14 cellular contexts compared by ENCODE assay signal in genomic region chr3:124861041-124861440, GRCh38. TPM values are rescaled to one million over a fixed set of nuclear protein-coding genes. Genes with fewer than 3 reads are reported as not detected.
DNase-seq lines count a peak whose midpoint lies in the region; ATAC-seq, FAIRE-seq and TF ChIP-seq lines count a peak whose summit lies in the region.
"Had no signal": no experiment of that assay in that cellular context is flagged by ENCODE, and none has a peak within 500 bp of the region (broad histone marks: within the 10 kb centered on the region; RNA-seq: fewer than 3 reads in every experiment).

No MANE protein-coding gene starts in this region.

- peak overlapping the region; percentile 93 for H3K27ac Mint-ChIP-seq in chondrocyte (ENCODE audit: unreplicated experiment)
- no peak overlapping the region for H3K27ac Mint-ChIP-seq in activated T-cell treated with anti-CD3 and anti-CD28 coated beads, Interleukin-2, amount 50 U/mL, for 24 hours
- H3K27ac Mint-ChIP-seq: CD4-positive, alpha-beta memory T cell had no signal

- POLR2A ChIA-PET in HCT116 (lab: Charles Lee), result no interaction called here

- intact Hi-C loops in HCT116 (cut with micrococcal nuclease), result no loop called here
- intact Hi-C loops in kidney (cut with DNase I), result no loop called here
- intact Hi-C loops in stomach (cut with DNase I; ENCODE audit: low total_unique reads), result no loop called here

- ATAC-seq in HCT116, result no peak
- ATAC-seq: activated CD4-positive, CD25-positive, alpha-beta regulatory T cell treated with anti-CD3 and anti-CD28 coated beads, Interleukin-2, amount 50 U/mL, for 24 hours had no signal

- no peaks in the 10 kb centered on the region; the same call in 1 of the 2 replicates for H3K79me2 ChIP-seq in HCT116 (ENCODE audit: insufficient read depth, low read length)

- 62 to 83% (median 81%) methylated on average over 9 of the region's 9 CpGs for WGBS in stomach, 5 donors

- FAIRE-seq in kidney (lab: Jason Lieb, UNC), result no peak

- H3K4me1 ChIP-seq in HCT116 (ENCODE audit: control insufficient read depth in 1 of 2, insufficient read depth in 2 of 2, low read length in 2 of 2), result peaks cover 16 to 42% of the 10 kb centered on the region in 2 experiments
- peaks cover 11 to 12% of the 10 kb centered on the region in 2 donors for H3K4me1 ChIP-seq in kidney (ENCODE audit: control insufficient read depth in 1 of 2, insufficient read depth in 1 of 2, low read depth in 1 of 2, low read length in 2 of 2)
- H3K4me1 ChIP-seq in stomach, result peaks cover 4 to 48% (median 26%) of the 10 kb centered on the region in 4 donors
- H3K4me1 ChIP-seq: parathyroid adenoma had no signal

- no peaks in the 10 kb centered on the region for H4K20me1 ChIP-seq in HCT116 (ENCODE audit: insufficient read depth)

- H3K9me2 ChIP-seq in HCT116 (ENCODE audit: insufficient read depth), result no peaks in the 10 kb centered on the region

- no peak overlapping the region for H3K9ac ChIP-seq in HCT116 (ENCODE audit: low read length)
- H3K9ac ChIP-seq in kidney (ENCODE audit: low read length in 2 of 2), result no peak overlapping the region
- H3K9ac ChIP-seq: parathyroid adenoma had no signal

- peaks cover 12% of the 10 kb centered on the region for H3K36me3 Mint-ChIP-seq in chondrocyte (ENCODE audit: low read depth)
- no peaks in the 10 kb centered on the region for H3K36me3 Mint-ChIP-seq in activated T-cell treated with anti-CD3 and anti-CD28 coated beads, Interleukin-2, amount 50 U/mL, for 24 hours (ENCODE audit: low read depth)
- H3K36me3 Mint-ChIP-seq: CD4-positive, alpha-beta memory T cell had no signal

- no peaks in the 10 kb centered on the region for H3K9me3 ChIP-seq in HCT116 (ENCODE audit: control insufficient read depth in 1 of 2, insufficient read depth in 1 of 2, low read depth in 1 of 2, low read length in 2 of 2)
- H3K9me3 ChIP-seq in kidney (ENCODE audit: control insufficient read depth in 1 of 2, low read length in 2 of 2), result no peaks in the 10 kb centered on the region
- no peaks in the 10 kb centered on the region for H3K9me3 ChIP-seq in stomach
- H3K9me3 ChIP-seq: left lung had no signal

- no peak for TF ChIP-seq EP300 in stomach (IDR thresholded peaks at IDR 0.05)

- TF ChIP-seq POLR2A in HCT116 (IDR thresholded peaks at IDR 0.05; ENCODE audit: borderline replicate concordance, extremely low read depth, insufficient read depth, insufficient read length), result no peak
- no peak for TF ChIP-seq POLR2A in stomach (IDR thresholded peaks at IDR 0.05)

- no TSS peak for BruUV-seq in HCT116 (replicated peaks; lab: Mats Ljungman, UMichigan)

- H3K4me1 Mint-ChIP-seq in chondrocyte (ENCODE audit: low read depth), result peaks cover 66% of the 10 kb centered on the region
- peaks cover 3% of the 10 kb centered on the region for H3K4me1 Mint-ChIP-seq in activated T-cell treated with anti-CD3 and anti-CD28 coated beads, Interleukin-2, amount 50 U/mL, for 24 hours (ENCODE audit: low read depth)
- H3K4me1 Mint-ChIP-seq: CD4-positive, alpha-beta memory T cell had no signal

- no peak for TF ChIP-seq RAD21 in HCT116 (IDR thresholded peaks at IDR 0.05; ENCODE audit: low read depth)

- H3K27me3 Mint-ChIP-seq in chondrocyte (ENCODE audit: low read depth), result no peaks in the 10 kb centered on the region
- peaks cover under 1% of the 10 kb centered on the region for H3K27me3 Mint-ChIP-seq in activated T-cell treated with anti-CD3 and anti-CD28 coated beads, Interleukin-2, amount 50 U/mL, for 24 hours

- CTCF ChIA-PET in HCT116 (lab: Charles Lee), result interaction anchor here (1.0 kb wide), 1 partner anchor 16 kb away, joined by 3 read pairs; no protein-coding TSS in a partner anchor

- peak overlapping the region; percentile 61 for H3K4me2 ChIP-seq in HCT116 (ENCODE audit: low read length)

- H3K4me3 ChIP-seq in HCT116 (replicated peaks in 1 of 2; ENCODE audit: low read depth in 1 of 2, low read length in 2 of 2) (peak overlapping the region in 1 of 2 experiments; percentile 15; a peak in 1 of 4 replicates), kidney (ENCODE audit: low read length in 2 of 2) (no peak overlapping the region), stomach (no peak overlapping the region)
- H3K4me3 ChIP-seq: left lung had no signal

- DNase-seq in HCT116 (ENCODE audit: low read depth, low spot score), result no peak
- no peak for DNase-seq in chondrocyte (ENCODE audit: low spot score)
- no peak for DNase-seq in kidney
- DNase-seq in stomach, result no peak
- DNase-seq in activated CD4-positive, alpha-beta T cell treated with anti-CD3 and anti-CD28 coated beads, Interleukin-2, amount 50 U/mL, for 48 hours, result no peak
- no peak for DNase-seq in activated T-cell treated with anti-CD3 and anti-CD28 coated beads, Interleukin-2, amount 50 U/mL, for 24 hours
- no peak for DNase-seq in putamen (ENCODE audit: low spot score)
- DNase-seq in GM19238 (ENCODE audit: insufficient read length, low spot score), result no peak
- DNase-seq: activated T-cell treated with anti-CD3 and anti-CD28 coated beads, Interleukin-2, amount 50 U/mL, for 1 hour; CD4-positive, alpha-beta memory T cell; GOT3 had no signal

- TF ChIP-seq CTCF in HCT116 (IDR thresholded peaks at IDR 0.05 in 2 of 3, conservative IDR thresholded peaks at IDR 0.05 in 1 of 3; ENCODE audit: borderline replicate concordance in 1 of 3, insufficient read depth in 1 of 3, low read depth in 2 of 3, low read length in 2 of 3) (no peak), chondrocyte (IDR thresholded peaks at IDR 0.05) (no peak), kidney (IDR thresholded peaks at IDR 0.05; ENCODE audit: borderline replicate concordance, extremely low read depth, insufficient read depth) (no peak), stomach (IDR thresholded peaks at IDR 0.05) (no peak)

- H3K27ac ChIP-seq in HCT116 (ENCODE audit: low read depth, low read length) (peak overlapping the region; percentile 36; the same call in 1 of the 2 replicates), kidney (ENCODE audit: low read depth in 2 of 2, low read length in 2 of 2) (peak overlapping the region; percentile 63 to 70), stomach (peak overlapping the region in 4 of 5 donors; percentile 31 to 70 (median 66))
- H3K27ac ChIP-seq: parathyroid adenoma had no signal

- H2AFZ ChIP-seq in HCT116 (ENCODE audit: low read depth, low read length, poor library complexity, severe bottlenecking), result no peak overlapping the region
- H2AFZ ChIP-seq: parathyroid adenoma had no signal

- H3K4me3 Mint-ChIP-seq in chondrocyte (ENCODE audit: unreplicated experiment), result peak overlapping the region; percentile 43
- no peak overlapping the region for H3K4me3 Mint-ChIP-seq in activated T-cell treated with anti-CD3 and anti-CD28 coated beads, Interleukin-2, amount 50 U/mL, for 24 hours
- H3K4me3 Mint-ChIP-seq: CD4-positive, alpha-beta memory T cell had no signal

- H3K9me3 Mint-ChIP-seq in chondrocyte (ENCODE audit: low read depth), result peaks cover 2% of the 10 kb centered on the region
- no peaks in the 10 kb centered on the region for H3K9me3 Mint-ChIP-seq in activated T-cell treated with anti-CD3 and anti-CD28 coated beads, Interleukin-2, amount 50 U/mL, for 24 hours
- H3K9me3 Mint-ChIP-seq: CD4-positive, alpha-beta memory T cell had no signal

- H3K27me3 ChIP-seq in HCT116 (ENCODE audit: insufficient read depth, low read length) (no peaks in the 10 kb centered on the region), stomach (no peaks in the 10 kb centered on the region)
- H3K27me3 ChIP-seq: left lung had no signal

- 0 out of 4 replicates have a peak, but pooled peaks cover 0 to 3% of the 10 kb centered on the region in 2 experiments for H3K36me3 ChIP-seq in HCT116 (ENCODE audit: control insufficient read depth in 1 of 2, insufficient read depth in 2 of 2, low read length in 2 of 2)
- peaks cover 0 to under 1% of the 10 kb centered on the region in 2 donors for H3K36me3 ChIP-seq in kidney (ENCODE audit: control insufficient read depth in 1 of 2, insufficient read depth in 2 of 2, low read length in 2 of 2)
- peaks cover 0 to 9% (median under 1%) of the 10 kb centered on the region in 4 donors for H3K36me3 ChIP-seq in stomach
- H3K36me3 ChIP-seq: left lung had no signal

- RAD21 ChIA-PET in HCT116 (lab: Charles Lee; ENCODE audit: low non-redundant PET in 1 of 2, low total read pairs in 2 of 2, uncharacterized antibody in 2 of 2, unreplicated experiment in 2 of 2), result no interaction called here

TF ChIP-seq in HCT116, 20 proteins besides CTCF, POLR2A, EP300 and RAD21:
- TF ChIP-seq EZH2phosphoT487 (IDR thresholded peaks at IDR 0.05; ENCODE audit: borderline replicate concordance) (no peak), CEBPB (IDR thresholded peaks at IDR 0.05; ENCODE audit: low read depth) (no peak), SP1 (IDR thresholded peaks at IDR 0.05; ENCODE audit: low read depth) (no peak), ZNF274 (IDR thresholded peaks at IDR 0.05; ENCODE audit: low read depth, low read length) (no peak)

RNA-seq across cellular contexts. Expression of gene ITGB5, which starts 26.1 kb away (rescaled TPM):
- total RNA-seq in HCT116 (2021; ENCODE audit: unreplicated experiment) (77.8 TPM), chondrocyte (498 to 625 TPM (median 501 TPM) in 3 replicates), kidney (115 TPM), stomach (100 to 1,000 TPM in 2 of 5 donors, 10 to 100 TPM in 3; 49.2 to 205 (median 81.1) TPM)
- 96.5 and 115 TPM in 2 replicates for polyA plus RNA-seq in HCT116 (2012)
- polyA plus RNA-seq in kidney (ENCODE audit: insufficient read depth, low read depth, low replicate concordance) (115 TPM), stomach (10 to 100 TPM in 2 of 3 donors, 1 to 10 TPM in 1; 8.2 to 16.4 (median 13.8) TPM)
